Comparison of ENCODE assay signal across 8 cellular contexts in genomic region chrX:133792198-133792953, GRCh38.
DNase-seq lines count a peak whose midpoint lies in the region; ATAC-seq, FAIRE-seq and TF ChIP-seq lines count a peak whose summit lies in the region.

No MANE protein-coding gene starts in this region.

- no peaks in the 10 kb centered on the region for H3K9me3 ChIP-seq in A549

- H3K27ac ChIP-seq in A549: no peak overlapping the region

- TF ChIP-seq CTCF in A549 (IDR thresholded peaks at IDR 0.05): peak; percentile 89

- peak; percentile 68 to 75 for TF ChIP-seq RAD21 in A549 (conservative IDR thresholded peaks at IDR 0.05 in 1 of 2, IDR thresholded peaks at IDR 0.05 in 1 of 2)

- FAIRE-seq in A549 (lab: Jason Lieb, UNC) (peak; percentile 89), GM18507 (lab: Jason Lieb, UNC) (peak; percentile 87)

- H3K4me3 ChIP-seq in A549: no peak overlapping the region

- CTCF ChIA-PET in A549 (lab: Yijun Ruan, JAX): interaction anchor here (0.7 to 2.7 kb wide), 28 partner anchors 9 to 625 kb away, joined by 3 to 16 read pairs (median 4); no protein-coding TSS in a partner anchor

- POLR2A ChIA-PET in A549 (lab: Yijun Ruan, JAX): no interaction called here

- 4% methylated on average over 7 of the region's 7 CpGs for WGBS in A549 (ENCODE audit: missing lambda C conversion rate)

- ATAC-seq in A549: peak; percentile 97
- peak; percentile 79 for ATAC-seq in HG03139 (IDR thresholded peaks at IDR 0.05; ENCODE audit: unreplicated experiment)

- no peak for TF ChIP-seq EP300 in A549 (IDR thresholded peaks at IDR 0.05)

- H3K4me2 ChIP-seq in A549: peak overlapping the region; percentile 64; the same call in 2 of the 3 replicates

- DNase-seq in A549 (ENCODE audit: low read depth in 1 of 2, low spot score in 1 of 2): peak; percentile 39 to 68
- DNase-seq in GM18507 (ENCODE audit: extremely low spot score, insufficient read length, low read depth): peak; percentile 5
- DNase-seq in NCI-H510A (lab: John Stamatoyannopoulos, UW): peak; percentile 37
- DNase-seq in activated CD4-positive, alpha-beta T cell treated with anti-CD3 and anti-CD28 coated beads, Interleukin-2, amount 50 U/mL, for 48 hours: peak; percentile 46 to 52
- peak; percentile 47 for DNase-seq in effector CD4-positive, alpha-beta T cell
- peak; percentile 76 for DNase-seq in medulla oblongata (ENCODE audit: extremely low spot score)
- DNase-seq in stimulated activated CD8-positive, alpha-beta memory T cell treated with anti-CD3 and anti-CD28 coated beads, Interleukin-15, amount 100 ng/mL, for 1 hour (ENCODE audit: low read depth): peak; percentile 4

- no peaks in the 10 kb centered on the region for H3K4me1 ChIP-seq in A549

- TF ChIP-seq POLR2A in A549 (IDR thresholded peaks at IDR 0.05; ENCODE audit: low read length): no peak

TF ChIP-seq in A549, 52 proteins besides CTCF, POLR2A, EP300 and RAD21:
- TF ChIP-seq FOXS1 (CRISPR knock-in tag; IDR thresholded peaks at IDR 0.05) (no peak), SMC3 (IDR thresholded peaks at IDR 0.05) (peak; percentile 65), CBX2 (IDR thresholded peaks at IDR 0.05; ENCODE audit: borderline replicate concordance, low read depth) (no peak), MYC (IDR thresholded peaks at IDR 0.05; ENCODE audit: borderline replicate concordance, low read length) (no peak)
- TF ChIP-seq, protein P1, sequence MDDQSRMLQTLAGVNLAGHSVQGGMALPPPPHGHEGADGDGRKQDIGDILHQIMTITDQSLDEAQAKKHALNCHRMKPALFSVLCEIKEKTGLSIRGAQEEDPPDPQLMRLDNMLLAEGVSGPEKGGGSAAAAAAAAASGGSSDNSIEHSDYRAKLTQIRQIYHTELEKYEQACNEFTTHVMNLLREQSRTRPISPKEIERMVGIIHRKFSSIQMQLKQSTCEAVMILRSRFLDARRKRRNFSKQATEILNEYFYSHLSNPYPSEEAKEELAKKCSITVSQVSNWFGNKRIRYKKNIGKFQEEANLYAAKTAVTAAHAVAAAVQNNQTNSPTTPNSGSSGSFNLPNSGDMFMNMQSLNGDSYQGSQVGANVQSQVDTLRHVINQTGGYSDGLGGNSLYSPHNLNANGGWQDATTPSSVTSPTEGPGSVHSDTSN (IDR thresholded peaks at IDR 0.05): no peak

Comparison
In these comparisons a context has a peak if more than half of its experiments do, and no peak if none do; other contexts are left out.
1. DNase-seq: peak in every context shown above with its lines; median percentile 76 in medulla oblongata; 54 in A549; 49 in activated CD4-positive, alpha-beta T cell treated with anti-CD3 and anti-CD28 coated beads, Interleukin-2, amount 50 U/mL, for 48 hours; 47 in effector CD4-positive, alpha-beta T cell; 37 in NCI-H510A; 5 in GM18507; 4 in stimulated activated CD8-positive, alpha-beta memory T cell treated with anti-CD3 and anti-CD28 coated beads, Interleukin-15, amount 100 ng/mL, for 1 hour.